10 cellular contexts compared by ENCODE assay signal in genomic region chr1:224456637-224456953, GRCh38. TPM values are rescaled to one million over a fixed set of nuclear protein-coding genes. Genes with fewer than 3 reads are reported as not detected.
A peak's percentile ranks its signal among the peaks of the same experiment; 100 is the strongest.
DNase-seq lines count a peak whose midpoint lies in the region; FAIRE-seq and TF ChIP-seq lines count a peak whose summit lies in the region.
"Had no signal": no experiment of that assay in that cellular context is flagged by ENCODE, and none has a peak within 500 bp of the region (broad histone marks: within the 10 kb centered on the region; RNA-seq: fewer than 3 reads in every experiment).

No MANE protein-coding gene starts in this region.

- no peaks in the 10 kb centered on the region for H3K79me2 ChIP-seq in GM23248 (ENCODE audit: insufficient read depth)
- H3K79me2 ChIP-seq in smooth muscle cell (ENCODE audit: low read depth) = no peaks in the 10 kb centered on the region

- H3K27ac Mint-ChIP-seq in activated T-helper 1 cell treated with anti-CD3 and anti-CD28 coated beads, Interleukin-12 subunit alpha, Interleukin-12 subunit beta, Interleukin-2, Interleukin-4 antibody, amounts not matched to agents 30 ng/mL and 10 ng/mL and 1 ng/mL, durations not matched to agents 14 hours and 24 hours and 36 hours = peak overlapping the region; percentile 43

- in situ Hi-C loops in GM23248 (cut with MboI) = no loop called here

- H3K4me3 ChIP-seq in GM23248 = no peak overlapping the region
- no peak overlapping the region for H3K4me3 ChIP-seq in kidney (ENCODE audit: low read length in 2 of 2)
- H3K4me3 ChIP-seq in smooth muscle cell = no peak overlapping the region

- H3K9me3 ChIP-seq in GM23248 (ENCODE audit: low read depth) (no peaks in the 10 kb centered on the region), kidney (ENCODE audit: control insufficient read depth in 1 of 2, low read length in 2 of 2) (no peaks in the 10 kb centered on the region), smooth muscle cell (replicated peaks; ENCODE audit: low read depth) (no peaks in the 10 kb centered on the region)

- peak overlapping the region; percentile 54 for H3K4me2 ChIP-seq in GM23248 (ENCODE audit: unreplicated experiment)
- H3K4me2 ChIP-seq in smooth muscle cell = peak overlapping the region; percentile 29

- no peak for FAIRE-seq in kidney (lab: Jason Lieb, UNC)
- FAIRE-seq: TTC549 had no signal

- TF ChIP-seq CTCF in kidney (IDR thresholded peaks at IDR 0.05; ENCODE audit: borderline replicate concordance, extremely low read depth, insufficient read depth) (no peak), smooth muscle cell (IDR thresholded peaks at IDR 0.05; ENCODE audit: borderline replicate concordance, insufficient read depth, poor library complexity, severe bottlenecking) (no peak)

- no peaks in the 10 kb centered on the region for H3K9me2 ChIP-seq in GM23248 (ENCODE audit: insufficient read depth)

- H3K36me3 ChIP-seq in GM23248 (ENCODE audit: low read depth) (no peaks in the 10 kb centered on the region), kidney (ENCODE audit: control insufficient read depth in 1 of 2, insufficient read depth in 2 of 2, low read length in 2 of 2) (no peaks in the 10 kb centered on the region), smooth muscle cell (ENCODE audit: low read depth) (no peaks in the 10 kb centered on the region)

- H3K27ac ChIP-seq in GM23248 (peak overlapping the region; percentile 87), kidney (ENCODE audit: low read depth in 2 of 2, low read length in 2 of 2) (peak overlapping the region; percentile 52 to 89), smooth muscle cell (ENCODE audit: low read depth) (peak overlapping the region; percentile 84)

- H2AFZ ChIP-seq in GM23248 = peak overlapping the region; percentile 79
- H2AFZ ChIP-seq in smooth muscle cell (ENCODE audit: low read depth) = peak overlapping the region; percentile 59

- peaks cover 25% of the 10 kb centered on the region for H3K4me1 Mint-ChIP-seq in activated T-helper 1 cell treated with anti-CD3 and anti-CD28 coated beads, Interleukin-12 subunit alpha, Interleukin-12 subunit beta, Interleukin-2, Interleukin-4 antibody, amounts not matched to agents 30 ng/mL and 10 ng/mL and 1 ng/mL, durations not matched to agents 14 hours and 24 hours and 36 hours (ENCODE audit: low read depth)

- H3K36me3 Mint-ChIP-seq in activated T-helper 1 cell treated with anti-CD3 and anti-CD28 coated beads, Interleukin-12 subunit alpha, Interleukin-12 subunit beta, Interleukin-2, Interleukin-4 antibody, amounts not matched to agents 30 ng/mL and 10 ng/mL and 1 ng/mL, durations not matched to agents 14 hours and 24 hours and 36 hours (ENCODE audit: low read depth) = peaks cover 3% of the 10 kb centered on the region

- peaks cover 8% of the 10 kb centered on the region; the same call in 1 of the 2 replicates for H3F3A ChIP-seq in GM23248 (ENCODE audit: insufficient read depth)
- no peaks in the 10 kb centered on the region for H3F3A ChIP-seq in smooth muscle cell (ENCODE audit: low read depth)

- H3K4me3 Mint-ChIP-seq in activated T-helper 1 cell treated with anti-CD3 and anti-CD28 coated beads, Interleukin-12 subunit alpha, Interleukin-12 subunit beta, Interleukin-2, Interleukin-4 antibody, amounts not matched to agents 30 ng/mL and 10 ng/mL and 1 ng/mL, durations not matched to agents 14 hours and 24 hours and 36 hours = peak overlapping the region; percentile 32

- intact Hi-C loops in activated T-helper 1 cell treated with anti-CD3 and anti-CD28 coated beads, Interleukin-12 subunit alpha, Interleukin-12 subunit beta, Interleukin-2, Interleukin-4 antibody, amounts not matched to agents 30 ng/mL and 10 ng/mL and 1 ng/mL, durations not matched to agents 14 hours and 24 hours and 36 hours (cut with micrococcal nuclease) = loop anchor here (2.0 to 5.0 kb wide), 2 partner anchors 124 to 274 kb away; partner anchors contain the start of gene DEGS1
- intact Hi-C loops in kidney (cut with DNase I) = no loop called here

- no peaks in the 10 kb centered on the region for H4K20me1 ChIP-seq in GM23248 (ENCODE audit: insufficient read depth)
- no peaks in the 10 kb centered on the region for H4K20me1 ChIP-seq in smooth muscle cell (ENCODE audit: low read depth)

- H3K9ac ChIP-seq in GM23248 (peak overlapping the region; percentile 72), kidney (ENCODE audit: low read length in 2 of 2) (peak overlapping the region in 1 of 2 donors; percentile 63), smooth muscle cell (ENCODE audit: low read depth) (no peak overlapping the region)

- WGBS in GM23248 (ENCODE audit: low coverage in 1 of 2, low lambda C conversion rate in 2 of 2, missing lambda C conversion rate in 2 of 2), 2 experiments = 92 to 93% methylated on average over 7 of the region's 7 CpGs
- 95% methylated on average over 7 of the region's 7 CpGs for WGBS in smooth muscle cell (ENCODE audit: low lambda C conversion rate)

- H3K27me3 Mint-ChIP-seq in activated T-helper 1 cell treated with anti-CD3 and anti-CD28 coated beads, Interleukin-12 subunit alpha, Interleukin-12 subunit beta, Interleukin-2, Interleukin-4 antibody, amounts not matched to agents 30 ng/mL and 10 ng/mL and 1 ng/mL, durations not matched to agents 14 hours and 24 hours and 36 hours (ENCODE audit: insufficient read depth) = no peaks in the 10 kb centered on the region

- H3K4me1 ChIP-seq in GM23248 (ENCODE audit: insufficient read depth) (peaks cover 11% of the 10 kb centered on the region), kidney (ENCODE audit: control insufficient read depth in 1 of 2, insufficient read depth in 1 of 2, low read depth in 1 of 2, low read length in 2 of 2) (peaks cover 9 to 28% of the 10 kb centered on the region in 2 donors), smooth muscle cell (ENCODE audit: low read depth) (peaks cover 8% of the 10 kb centered on the region)

- H3K27me3 ChIP-seq in GM23248 (replicated peaks; ENCODE audit: insufficient read depth) = no peaks in the 10 kb centered on the region
- H3K27me3 ChIP-seq in smooth muscle cell (ENCODE audit: low read depth) = no peaks in the 10 kb centered on the region

- DNase-seq in GM23248 (no peak), kidney (no peak), smooth muscle cell (lab: John Stamatoyannopoulos, UW; ENCODE audit: unreplicated experiment) (no peak), retina (no peak), NCI-H2107 (lab: John Stamatoyannopoulos, UW) (no peak), NCI-H1694 (lab: John Stamatoyannopoulos, UW) (no peak), Ammon's horn (ENCODE audit: low spot score) (no peak)
- no peak for DNase-seq in activated T-helper 1 cell treated with anti-CD3 and anti-CD28 coated beads, Interleukin-12 subunit alpha, Interleukin-12 subunit beta, Interleukin-2, Interleukin-4 antibody, amounts not matched to agents 30 ng/mL and 10 ng/mL and 1 ng/mL, durations not matched to agents 14 hours and 24 hours and 36 hours (ENCODE audit: low spot score)
- DNase-seq: NCI-H774 had no signal

- H3K9me3 Mint-ChIP-seq in activated T-helper 1 cell treated with anti-CD3 and anti-CD28 coated beads, Interleukin-12 subunit alpha, Interleukin-12 subunit beta, Interleukin-2, Interleukin-4 antibody, amounts not matched to agents 30 ng/mL and 10 ng/mL and 1 ng/mL, durations not matched to agents 14 hours and 24 hours and 36 hours = no peaks in the 10 kb centered on the region

RNA-seq across cellular contexts. Expression of gene WDR26, which starts 22.0 kb away (rescaled TPM):
- total RNA-seq in GM23248 (2014; rRNA removed; shearing (Covaris generic)) = 38.7 and 43.4 TPM in 2 replicates
- polyA plus RNA-seq in GM23248 (2016; fragmentation: Nextera tagmentation; extraction: Ambion mirVana) = 10.5 and 10.7 TPM in 2 replicates
- 91.6 and 95.8 TPM in 2 replicates for total RNA-seq in activated T-helper 1 cell treated with anti-CD3 and anti-CD28 coated beads, Interleukin-12 subunit alpha, Interleukin-12 subunit beta, Interleukin-2, Interleukin-4 antibody, amounts not matched to agents 30 ng/mL and 10 ng/mL and 1 ng/mL, durations not matched to agents 14 hours and 24 hours and 36 hours
- 77.5 TPM for total RNA-seq in kidney
- 23.9 TPM for polyA plus RNA-seq in kidney (ENCODE audit: insufficient read depth, low read depth, low replicate concordance)
- 79.5 and 81.4 TPM in 2 replicates for total RNA-seq in smooth muscle cell
- polyA plus RNA-seq in smooth muscle cell = 8.6 and 12.0 TPM in 2 replicates
